ENCODE assay signal across 8 cellular contexts in genomic region chr5:81194633-81195333, GRCh38.
A peak's percentile ranks its signal among the peaks of the same experiment; 100 is the strongest.
DNase-seq lines count a peak whose midpoint lies in the region; ATAC-seq lines count a peak whose summit lies in the region.

No MANE protein-coding gene starts in this region.

- peak; percentile 33 for DNase-seq in NK-92 treated with Interleukin-12 subunit alpha and Interleukin-12 subunit beta, amount 100 ng/mL, for 24 hours (lab: John Stamatoyannopoulos, UW)
- DNase-seq in NK-92 (lab: John Stamatoyannopoulos, UW; ENCODE audit: unreplicated experiment) (no peak), NCI-H226 (peak; percentile 54), caudate nucleus (lab: John Stamatoyannopoulos, UW) (peak in 56 of 61 donors; percentile 8 to 83 (median 60)), kidney glomerular epithelial cell (lab: John Stamatoyannopoulos, UW) (peak; percentile 16)
- DNase-seq in stimulated activated CD4-positive, alpha-beta T cell treated with anti-CD3 and anti-CD28 coated beads, Interleukin-1b, Interleukin-23, amount 100 ng/mL, for 4 hours (ENCODE audit: low read depth in 2 of 2): peak; percentile 76 to 80

- no peak overlapping the region for H3K27ac ChIP-seq in caudate nucleus (ENCODE audit: low read depth, low read length)

- ATAC-seq in HG03066 (IDR thresholded peaks at IDR 0.05; ENCODE audit: low read depth, unreplicated experiment): peak; percentile 99
- peak; percentile 96 to 98 for ATAC-seq in activated CD4-positive, CD25-positive, alpha-beta regulatory T cell treated with anti-CD3 and anti-CD28 coated beads, Interleukin-2, amount 50 U/mL, for 24 hours
